30 cellular contexts compared by ENCODE assay signal in the genomic region with DNA sequence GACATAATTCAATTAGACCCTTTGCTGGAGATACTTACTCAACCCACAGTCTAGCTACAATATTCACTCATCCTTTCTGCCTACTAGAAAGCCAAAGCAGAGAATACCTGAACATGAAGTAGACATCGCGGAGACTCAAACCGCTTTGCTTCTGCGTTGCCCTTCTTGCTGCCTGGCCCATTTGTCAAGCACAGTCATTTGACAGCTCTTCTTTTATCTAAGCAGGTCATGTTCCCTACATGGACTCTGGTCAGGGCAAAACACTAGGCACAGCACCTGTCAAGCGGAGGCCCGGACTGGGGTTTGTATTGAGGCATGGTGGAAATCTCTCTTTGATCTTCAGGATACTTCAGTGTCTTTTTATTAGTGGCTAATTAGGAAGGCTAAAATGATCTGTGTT.
"Had no signal": no experiment of that assay in that cellular context is flagged by ENCODE, and none has a peak within 500 bp of the region (broad histone marks: within the 10 kb centered on the region; RNA-seq: fewer than 3 reads in every experiment).

No MANE protein-coding gene starts in this region.

- H3K27ac Mint-ChIP-seq: dendritic cell treated with granulocyte-macrophage colony-stimulating factor and Interleukin-4, amounts not matched to agents 40 ng/mL and 50 ng/mL, for 4 days; endodermal cell; mesothelial cell of epicardium; nephron had no signal

- H3K4me3 ChIP-seq: colonic mucosa, gastrocnemius medialis, heart left ventricle, hepatocyte, mucosa of descending colon, prostate gland, smooth muscle cell, suprapubic skin, transverse colon, upper lobe of right lung, uterus had no signal

- ATAC-seq: esophagus mucosa; left cardiac atrium; mucosa of descending colon; naive thymus-derived CD4-positive, alpha-beta T cell; sciatic nerve; stimulated activated naive CD8-positive, alpha-beta T cell treated with anti-CD3 and anti-CD28 coated beads, Interleukin-15, amount 100 ng/mL, for 72 hours; upper lobe of right lung had no signal

- H3K4me1 Mint-ChIP-seq: stimulated activated naive CD8-positive, alpha-beta T cell treated with anti-CD3 and anti-CD28 coated beads, Interleukin-15, amount 100 ng/mL, for 72 hours had no signal

- H3K9me3 Mint-ChIP-seq: dendritic cell treated with granulocyte-macrophage colony-stimulating factor and Interleukin-4, amounts not matched to agents 40 ng/mL and 50 ng/mL, for 4 days; endodermal cell; mesothelial cell of epicardium; naive thymus-derived CD4-positive, alpha-beta T cell; nephron; stimulated activated naive CD8-positive, alpha-beta T cell treated with anti-CD3 and anti-CD28 coated beads, Interleukin-15, amount 100 ng/mL, for 72 hours had no signal

- DNase-seq: colonic mucosa; effector CD8-positive, alpha-beta T cell; endodermal cell; foreskin fibroblast; left cardiac atrium; mesenchymal stem cell; mucosa of descending colon; naive thymus-derived CD4-positive, alpha-beta T cell; nucleus accumbens; stimulated activated CD4-positive, alpha-beta T cell treated with anti-CD3 and anti-CD28 coated beads, Interleukin-12 subunit alpha, Interleukin-12 subunit beta, amount 100 ng/mL, for 4 hours; stimulated activated CD4-positive, alpha-beta T cell treated with anti-CD3 and anti-CD28 coated beads, Interleukin-1b, Interleukin-23, amount 100 ng/mL, for 48 hours; stimulated activated CD4-positive, alpha-beta T cell treated with anti-CD3 and anti-CD28 coated beads, Interleukin-4, amount 100 ng/mL, for 1 hour; stimulated activated CD8-positive, alpha-beta memory T cell treated with anti-CD3 and anti-CD28 coated beads, Interleukin-4, amount 100 ng/mL, for 48 hours; stimulated activated naive CD4-positive, alpha-beta T cell; stimulated activated naive CD8-positive, alpha-beta T cell treated with anti-CD3 and anti-CD28 coated beads, Interleukin-15, amount 100 ng/mL, for 72 hours; transverse colon; upper lobe of right lung; uterus had no signal

- H3K4me1 ChIP-seq: colonic mucosa, prostate gland, suprapubic skin, transverse colon, upper lobe of right lung, uterus had no signal

- H3K27me3 ChIP-seq: colonic mucosa, gastrocnemius medialis, heart left ventricle, hepatocyte, suprapubic skin, transverse colon, upper lobe of right lung, uterus had no signal

- H3K36me3 ChIP-seq: colonic mucosa, prostate gland, transverse colon, uterus had no signal

- H3K27ac ChIP-seq: colonic mucosa, epithelial cell of prostate, heart left ventricle, hepatocyte, prostate gland, suprapubic skin, transverse colon, upper lobe of right lung, uterus had no signal

- H3K27me3 Mint-ChIP-seq: dendritic cell treated with granulocyte-macrophage colony-stimulating factor and Interleukin-4, amounts not matched to agents 40 ng/mL and 50 ng/mL, for 4 days; naive thymus-derived CD4-positive, alpha-beta T cell; stimulated activated naive CD8-positive, alpha-beta T cell treated with anti-CD3 and anti-CD28 coated beads, Interleukin-15, amount 100 ng/mL, for 72 hours had no signal

- H3K4me3 Mint-ChIP-seq: dendritic cell treated with granulocyte-macrophage colony-stimulating factor and Interleukin-4, amounts not matched to agents 40 ng/mL and 50 ng/mL, for 4 days; endodermal cell; mesothelial cell of epicardium; naive thymus-derived CD4-positive, alpha-beta T cell; nephron; stimulated activated naive CD8-positive, alpha-beta T cell treated with anti-CD3 and anti-CD28 coated beads, Interleukin-15, amount 100 ng/mL, for 72 hours had no signal

- H3K9me3 ChIP-seq: colonic mucosa, gastrocnemius medialis, heart left ventricle, mucosa of descending colon, prostate gland, suprapubic skin, transverse colon, upper lobe of right lung, uterus had no signal
